In the genomic region with DNA sequence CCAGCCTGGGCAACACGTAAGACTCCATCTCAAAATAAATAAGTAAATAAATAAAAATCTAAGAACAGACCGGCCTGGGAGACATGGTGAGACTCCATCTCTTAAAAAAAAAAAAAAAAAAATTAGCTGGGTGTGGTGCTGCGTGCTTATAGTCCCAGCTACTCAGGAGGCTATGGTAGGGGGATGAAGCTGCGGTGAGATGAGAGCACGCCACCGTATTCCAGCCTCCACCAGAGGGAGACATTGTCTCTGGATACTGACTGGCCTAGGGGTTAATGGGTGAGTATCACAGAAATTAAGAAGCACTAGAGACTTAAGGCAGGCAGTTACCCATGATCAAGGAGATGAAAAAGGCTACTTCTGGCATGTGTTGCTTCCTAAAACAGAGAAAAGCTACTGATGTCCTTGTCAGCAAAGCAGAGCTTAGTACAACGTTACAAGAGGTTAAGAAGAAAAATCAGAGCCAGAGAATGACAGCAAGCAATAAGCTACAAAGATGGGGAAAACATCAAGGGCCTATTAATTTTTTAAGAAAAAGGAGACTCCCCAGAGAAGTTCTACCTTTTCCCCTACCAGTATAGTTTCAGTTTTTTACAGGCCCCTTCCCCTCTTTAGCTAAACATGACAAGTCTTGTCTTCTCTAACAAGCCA, we compare ENCODE assay signal across 8 cellular contexts. TPM values are rescaled to one million over a fixed set of nuclear protein-coding genes. Genes with fewer than 3 reads are reported as not detected.
DNase-seq lines count a peak whose midpoint lies in the region; ATAC-seq and TF ChIP-seq lines count a peak whose summit lies in the region.

No MANE protein-coding gene starts in this region.

- no peak overlapping the region for H2AFZ ChIP-seq in osteoblast (ENCODE audit: low read length)

- peaks cover 51% of the 10 kb centered on the region for H3K36me3 ChIP-seq in osteoblast (ENCODE audit: insufficient read depth, low read length)
- H3K36me3 ChIP-seq in upper lobe of left lung: peaks cover 6 to 82% (median 34%) of the 10 kb centered on the region in 4 donors

- H3K4me1 ChIP-seq in osteoblast (ENCODE audit: insufficient read depth, low read length) (no peaks in the 10 kb centered on the region), upper lobe of left lung (no peaks in the 10 kb centered on the region)

- DNase-seq in AG08395 (ENCODE audit: low spot score) (peak; percentile 75), LHCN-M2 (ENCODE audit: low read depth) (peak; percentile 62), RPMI7951 (ENCODE audit: low read depth) (peak; percentile 63), foreskin melanocyte (peak; percentile 45), osteoblast (ENCODE audit: insufficient read length, low spot score, missing footprints) (peak; percentile 90), upper lobe of left lung (peak in 1 of 2 donors; percentile 46)
- DNase-seq in activated T-helper 9 cell treated with anti-CD3 and anti-CD28 coated beads, Interleukin-2, amount 50 U/mL, for 16 hours (ENCODE audit: low read depth): peak; percentile 43

- H4K20me1 ChIP-seq in osteoblast (ENCODE audit: insufficient read depth, low read length): no peaks in the 10 kb centered on the region

- no peak for TF ChIP-seq EP300 in upper lobe of left lung (IDR thresholded peaks at IDR 0.05)

- TF ChIP-seq POLR2A in upper lobe of left lung (IDR thresholded peaks at IDR 0.05): no peak

- ATAC-seq in GM19035 (IDR thresholded peaks at IDR 0.05; ENCODE audit: unreplicated experiment) (peak; percentile 75), upper lobe of left lung (ENCODE audit: low FRiP score in 2 of 2) (peak; percentile 84 to 92)

- H3K27me3 ChIP-seq in osteoblast (ENCODE audit: insufficient read depth, low read length) (no peaks in the 10 kb centered on the region), upper lobe of left lung (no peaks in the 10 kb centered on the region)

- H3K4me3 ChIP-seq in osteoblast (ENCODE audit: insufficient read depth, low read length) (no peak overlapping the region), upper lobe of left lung (no peak overlapping the region)

- 40 to 47% methylated on average over 7 of the region's 7 CpGs for WGBS in upper lobe of left lung, 2 donors

- H3K27ac ChIP-seq in osteoblast (ENCODE audit: low read depth, low read length) (no peak overlapping the region), upper lobe of left lung (no peak overlapping the region)

- H3K79me2 ChIP-seq in osteoblast (ENCODE audit: insufficient read depth, low read length): peaks cover 19% of the 10 kb centered on the region

- H3K4me2 ChIP-seq in osteoblast (ENCODE audit: insufficient read depth, low read length): no peak overlapping the region

- H3K9me3 ChIP-seq in osteoblast (ENCODE audit: low read depth, low read length) (no peaks in the 10 kb centered on the region), upper lobe of left lung (no peaks in the 10 kb centered on the region)

- TF ChIP-seq CTCF in osteoblast (IDR thresholded peaks at IDR 0.05; ENCODE audit: extremely low read depth, low read depth, low read length) (peak; percentile 89), upper lobe of left lung (IDR thresholded peaks at IDR 0.05) (peak; percentile 45 to 78 (median 60))

RNA-seq across cellular contexts. Expression of a gene that starts 8.6 kb away (rescaled TPM):
- total RNA-seq in LHCN-M2 (2014; rRNA removed) (169 and 187 TPM in 2 replicates), osteoblast (118 and 139 TPM in 2 replicates), upper lobe of left lung (100 to 1,000 TPM in 5 of 6 donors, 10 to 100 TPM in 1; 66.0 to 323 (median 234) TPM)
- polyA plus RNA-seq in LHCN-M2 (2012): 37.2 TPM
- total RNA-seq in RPMI7951 (2014; rRNA removed; shearing (Covaris generic)): 147 and 169 TPM in 2 replicates
